Comparison of ENCODE assay signal across 13 cellular contexts in genomic region chr2:70935468-70936164, GRCh38. TPM values are rescaled to one million over a fixed set of nuclear protein-coding genes. Genes with fewer than 3 reads are reported as not detected.
DNase-seq lines count a peak whose midpoint lies in the region; TF ChIP-seq lines count a peak whose summit lies in the region.
"Had no signal": no experiment of that assay in that cellular context is flagged by ENCODE, and none has a peak within 500 bp of the region (broad histone marks: within the 10 kb centered on the region; RNA-seq: fewer than 3 reads in every experiment).

Gene ATP6V1B1, plus strand, starts transcription at chr2:70935900. Its CDS starts 55 bp downstream, at chr2:70935955.

- no peaks in the 10 kb centered on the region for H3K4me1 ChIP-seq in breast epithelium
- no peaks in the 10 kb centered on the region for H3K4me1 ChIP-seq in osteoblast (ENCODE audit: insufficient read depth, low read length)
- H3K4me1 ChIP-seq in CD4-positive, alpha-beta memory T cell (ENCODE audit: insufficient read depth, low read length) = no peaks in the 10 kb centered on the region

- no peaks in the 10 kb centered on the region for H3K36me3 ChIP-seq in breast epithelium
- no peaks in the 10 kb centered on the region for H3K36me3 ChIP-seq in osteoblast (ENCODE audit: insufficient read depth, low read length)
- no peaks in the 10 kb centered on the region for H3K36me3 ChIP-seq in CD4-positive, alpha-beta memory T cell (ENCODE audit: insufficient read depth, low read length)
- H3K36me3 ChIP-seq: neutrophil had no signal

- H3K4me1 Mint-ChIP-seq in CD4-positive, alpha-beta memory T cell = peaks cover 0 to 2% (median 0%) of the 10 kb centered on the region in 4 donors
- H3K4me1 Mint-ChIP-seq: CD4-positive, CD25-positive, alpha-beta regulatory T cell had no signal

- H3K4me3 Mint-ChIP-seq in CD4-positive, alpha-beta memory T cell = no peak within 1 kb of the TSS
- H3K4me3 Mint-ChIP-seq: CD4-positive, CD25-positive, alpha-beta regulatory T cell; stimulated activated naive B cell treated with anti-CD40 and anti-IgM and Interleukin-4, amounts not matched to agents 10 μg/mL and 1 μg/mL and 100 μg/mL, for 72 hours had no signal

- DNase-seq in DMS53 treated with DMSO at 0.1 percent for 48 hours (lab: John Stamatoyannopoulos, UW; ENCODE audit: unreplicated experiment) (peak; percentile 49), NCI-H146 (lab: John Stamatoyannopoulos, UW) (peak; percentile 83), breast epithelium (ENCODE audit: low spot score in 2 of 2) (peak; percentile 58 to 71), osteoblast (ENCODE audit: insufficient read length, low spot score, missing footprints) (peak; percentile 52), coronary artery (ENCODE audit: low spot score) (no peak)
- DNase-seq in activated CD4-positive, alpha-beta T cell treated with anti-CD3 and anti-CD28 coated beads, Interleukin-2, amount 50 U/mL, for 1 hour = no peak
- no peak for DNase-seq in CD4-positive, alpha-beta memory T cell
- DNase-seq: CD4-positive, CD25-positive, alpha-beta regulatory T cell; stimulated activated naive B cell treated with anti-CD40 and anti-IgM and Interleukin-4, amounts not matched to agents 10 μg/mL and 1 μg/mL and 100 μg/mL, for 72 hours had no signal

- CTCF ChIA-PET in CD4-positive, alpha-beta memory T cell (lab: Charles Lee; ENCODE audit: partially characterized antibody) = interaction anchor here (0.9 to 1.2 kb wide), 2 partner anchors 11 kb away, joined by 3 read pairs; no protein-coding TSS in a partner anchor

- peaks cover 4 to 18% of the 10 kb centered on the region in 2 donors for H3K27me3 Mint-ChIP-seq in CD4-positive, alpha-beta memory T cell

- POLR2A ChIA-PET in CD4-positive, alpha-beta memory T cell (lab: Charles Lee; ENCODE audit: partially characterized antibody) = no interaction called here

- H3K36me3 Mint-ChIP-seq in CD4-positive, alpha-beta memory T cell = no peaks in the 10 kb centered on the region
- H3K36me3 Mint-ChIP-seq: CD4-positive, CD25-positive, alpha-beta regulatory T cell; stimulated activated naive B cell treated with anti-CD40 and anti-IgM and Interleukin-4, amounts not matched to agents 10 μg/mL and 1 μg/mL and 100 μg/mL, for 72 hours had no signal

- peaks cover 7% of the 10 kb centered on the region for H4K20me1 ChIP-seq in osteoblast (ENCODE audit: insufficient read depth, low read length)

- no peak within 1 kb of the TSS for H3K4me2 ChIP-seq in osteoblast (ENCODE audit: insufficient read depth, low read length)

- H3K9me3 Mint-ChIP-seq in CD4-positive, alpha-beta memory T cell = no peaks in the 10 kb centered on the region
- H3K9me3 Mint-ChIP-seq: CD4-positive, CD25-positive, alpha-beta regulatory T cell; stimulated activated naive B cell treated with anti-CD40 and anti-IgM and Interleukin-4, amounts not matched to agents 10 μg/mL and 1 μg/mL and 100 μg/mL, for 72 hours had no signal

- no peak within 1 kb of the TSS for H2AFZ ChIP-seq in osteoblast (ENCODE audit: low read length)

- intact Hi-C loops in breast epithelium (cut with DNase I; ENCODE audit: low total_unique reads) = no loop called here
- intact Hi-C loops in CD4-positive, alpha-beta memory T cell (cut with micrococcal nuclease) = no loop called here

- TF ChIP-seq POLR2A in breast epithelium (IDR thresholded peaks at IDR 0.05) = no peak

- H3K4me3 ChIP-seq in breast epithelium (peak within 1 kb of the TSS in 2 of 3 donors; percentile 47 to 51), osteoblast (ENCODE audit: insufficient read depth, low read length) (no peak within 1 kb of the TSS), coronary artery (no peak within 1 kb of the TSS)
- H3K4me3 ChIP-seq in CD4-positive, alpha-beta memory T cell (ENCODE audit: low read length in 2 of 2) = no peak within 1 kb of the TSS

- H3K27me3 ChIP-seq in breast epithelium (no peaks in the 10 kb centered on the region), osteoblast (ENCODE audit: insufficient read depth, low read length) (no peaks in the 10 kb centered on the region)
- H3K27me3 ChIP-seq in CD4-positive, alpha-beta memory T cell (ENCODE audit: insufficient read depth, low read length) = no peaks in the 10 kb centered on the region

- TF ChIP-seq CTCF in breast epithelium (IDR thresholded peaks at IDR 0.05) (no peak), osteoblast (IDR thresholded peaks at IDR 0.05; ENCODE audit: extremely low read depth, low read depth, low read length) (no peak), coronary artery (IDR thresholded peaks at IDR 0.05) (no peak)

- H3K9me3 ChIP-seq in breast epithelium (no peaks in the 10 kb centered on the region), osteoblast (ENCODE audit: low read depth, low read length) (no peaks in the 10 kb centered on the region)
- H3K9me3 ChIP-seq in CD4-positive, alpha-beta memory T cell (ENCODE audit: control insufficient read depth in 1 of 2, low read length in 2 of 2) = no peaks in the 10 kb centered on the region
- H3K9me3 ChIP-seq: neutrophil had no signal

- H3K27ac Mint-ChIP-seq in CD4-positive, alpha-beta memory T cell = no peak within 1 kb of the TSS

- H3K27ac ChIP-seq in breast epithelium (peak within 1 kb of the TSS; percentile 80 to 81), osteoblast (ENCODE audit: low read depth, low read length) (no peak within 1 kb of the TSS), coronary artery (no peak within 1 kb of the TSS)
- no peak within 1 kb of the TSS for H3K27ac ChIP-seq in CD4-positive, alpha-beta memory T cell (ENCODE audit: low read depth, low read length)
- H3K27ac ChIP-seq: neutrophil had no signal

- no peaks in the 10 kb centered on the region for H3K79me2 ChIP-seq in osteoblast (ENCODE audit: insufficient read depth, low read length)

RNA-seq across cellular contexts. Expression of gene ATP6V1B1, which starts in this region (rescaled TPM):
- total RNA-seq in breast epithelium (10 to 100 TPM in 1 of 3 donors, 1 to 10 TPM in 2; 1.8 to 38.2 (median 4.6) TPM), osteoblast (0.88 and 2.5 TPM in 2 replicates)
- not detected for total RNA-seq in CD4-positive, alpha-beta memory T cell
- not detected for polyA plus RNA-seq in CD4-positive, alpha-beta memory T cell
- total RNA-seq: CD4-positive, CD25-positive, alpha-beta regulatory T cell; fibroblast of villous mesenchyme; T-helper 2 cell treated with Interferon-gamma antibody and Interleukin-4, amounts not matched to agents 100 ng/mL and 5 ng/mL, for 36 hours had no signal
- polyA plus RNA-seq: CD4-positive, CD25-positive, alpha-beta regulatory T cell; keratinocyte had no signal

Comparison
In these comparisons a context has a peak if more than half of its experiments do, and no peak if none do; other contexts are left out.
1. DNase-seq: peak in DMS53 treated with DMSO at 0.1 percent for 48 hours (single experiment), NCI-H146 (single experiment), breast epithelium (2 of 2) and osteoblast (single experiment); none in coronary artery (single experiment), activated CD4-positive, alpha-beta T cell treated with anti-CD3 and anti-CD28 coated beads, Interleukin-2, amount 50 U/mL, for 1 hour (single experiment) and CD4-positive, alpha-beta memory T cell (0 of 5).
2. H3K27ac ChIP-seq: peak in breast epithelium (2 of 2); none in osteoblast (single experiment), coronary artery (0 of 2) and CD4-positive, alpha-beta memory T cell (single experiment).
3. H3K4me3 ChIP-seq: peak in breast epithelium (2 of 3); none in osteoblast (single experiment), coronary artery (single experiment) and CD4-positive, alpha-beta memory T cell (0 of 2).